Comparison of ENCODE assay signal across 1 cellular context in genomic region chr1:218475699-218476098, GRCh38.
TF ChIP-seq lines count a peak whose summit lies in the region.

No MANE protein-coding gene starts in this region.

TF ChIP-seq in HCT116, 20 proteins besides CTCF, POLR2A, EP300 and RAD21 (continued from another document):
- TF ChIP-seq REST (IDR thresholded peaks at IDR 0.05; ENCODE audit: low read depth): no peak
- TF ChIP-seq FOSL1 (IDR thresholded peaks at IDR 0.05; ENCODE audit: low read depth): no peak
- no peak for TF ChIP-seq SRF (IDR thresholded peaks at IDR 0.05; ENCODE audit: low read depth)
- no peak for TF ChIP-seq CEBPB (IDR thresholded peaks at IDR 0.05; ENCODE audit: low read depth)
- TF ChIP-seq SP1 (IDR thresholded peaks at IDR 0.05; ENCODE audit: low read depth): no peak
- TF ChIP-seq CBX3 (IDR thresholded peaks at IDR 0.05; ENCODE audit: low read depth): no peak
- TF ChIP-seq EZH2 (IDR thresholded peaks at IDR 0.05): no peak
- no peak for TF ChIP-seq ELF1 (IDR thresholded peaks at IDR 0.05; ENCODE audit: borderline replicate concordance, low read depth)
- no peak for TF ChIP-seq YY1 (IDR thresholded peaks at IDR 0.05; ENCODE audit: extremely low read depth, insufficient replicate concordance, low read depth, low read length)
- no peak for TF ChIP-seq EGR1 (IDR thresholded peaks at IDR 0.05; ENCODE audit: low read depth)
- no peak for TF ChIP-seq TCF7L2 (IDR thresholded peaks at IDR 0.05; ENCODE audit: borderline replicate concordance, extremely low read depth, insufficient read depth, insufficient read length)
